Comparison of ENCODE assay signal across 2 cellular contexts in genomic region chr7:16099302-16099832, GRCh38.
TF ChIP-seq lines count a peak whose summit lies in the region.

No MANE protein-coding gene starts in this region.

TF ChIP-seq in HCT116, 20 proteins besides CTCF, POLR2A, EP300 and RAD21:
- TF ChIP-seq ATF3 (IDR thresholded peaks at IDR 0.05) (no peak), MAX (IDR thresholded peaks at IDR 0.05) (no peak), CBX3 (IDR thresholded peaks at IDR 0.05; ENCODE audit: low read depth) (no peak), SIN3A (IDR thresholded peaks at IDR 0.05; ENCODE audit: low read depth) (no peak), POLR2AphosphoS5 (IDR thresholded peaks at IDR 0.05; ENCODE audit: low read depth, low read length) (no peak), TCF7L2 (IDR thresholded peaks at IDR 0.05; ENCODE audit: borderline replicate concordance, extremely low read depth, insufficient read depth, insufficient read length) (no peak), ZNF274 (IDR thresholded peaks at IDR 0.05; ENCODE audit: low read depth, low read length) (no peak), SRF (IDR thresholded peaks at IDR 0.05; ENCODE audit: low read depth) (no peak), ZFX (IDR thresholded peaks at IDR 0.05) (no peak), CEBPB (IDR thresholded peaks at IDR 0.05; ENCODE audit: low read depth) (no peak), FOSL1 (IDR thresholded peaks at IDR 0.05; ENCODE audit: low read depth) (no peak), JUND (IDR thresholded peaks at IDR 0.05) (no peak), EGR1 (IDR thresholded peaks at IDR 0.05; ENCODE audit: low read depth) (no peak), ZBTB33 (IDR thresholded peaks at IDR 0.05; ENCODE audit: extremely low read depth, insufficient replicate concordance, low read length) (no peak), EZH2phosphoT487 (IDR thresholded peaks at IDR 0.05; ENCODE audit: borderline replicate concordance) (no peak), ELF1 (IDR thresholded peaks at IDR 0.05; ENCODE audit: borderline replicate concordance, low read depth) (no peak), EZH2 (IDR thresholded peaks at IDR 0.05) (no peak), YY1 (IDR thresholded peaks at IDR 0.05; ENCODE audit: extremely low read depth, insufficient replicate concordance, low read depth, low read length) (no peak)

TF ChIP-seq in H1, 55 proteins besides CTCF, POLR2A, EP300 and RAD21:
- TF ChIP-seq RXRA (IDR thresholded peaks at IDR 0.05; ENCODE audit: insufficient read depth, low read depth, low read length): no peak
- TF ChIP-seq TBP (IDR thresholded peaks at IDR 0.05; ENCODE audit: low read depth, low read length): no peak
- no peak for TF ChIP-seq NANOG (IDR thresholded peaks at IDR 0.05; ENCODE audit: insufficient read depth, low read depth, low read length, poor library complexity, severe bottlenecking)
- no peak for TF ChIP-seq SP1 (IDR thresholded peaks at IDR 0.05; ENCODE audit: low read depth, low read length)
- TF ChIP-seq PHF8 (conservative IDR thresholded peaks at IDR 0.05; ENCODE audit: low read depth, low read length): no peak
- TF ChIP-seq RNF2 (IDR thresholded peaks at IDR 0.05; ENCODE audit: borderline replicate concordance, low read depth, low read length, missing control alignments, poor library complexity, severe bottlenecking): no peak
- no peak for TF ChIP-seq ATF2 (IDR thresholded peaks at IDR 0.05; ENCODE audit: low read length)
- TF ChIP-seq FOSL1 (IDR thresholded peaks at IDR 0.05; ENCODE audit: insufficient read depth, low read depth, low read length): no peak
- TF ChIP-seq NRF1 (IDR thresholded peaks at IDR 0.05; ENCODE audit: low read depth, low read length): no peak
TF ChIP-seq in H1: peak in this region for 0.
